Comparison of ENCODE assay signal across 7 cellular contexts in genomic region chr4:164100741-164101365, GRCh38.
A peak's percentile ranks its signal among the peaks of the same experiment; 100 is the strongest.
DNase-seq lines count a peak whose midpoint lies in the region; ATAC-seq and TF ChIP-seq lines count a peak whose summit lies in the region.
"Not testable (repeated sequence)": the region's sequence is repeated elsewhere in the genome, so short reads cannot be mapped to it uniquely, and the experiment has no call there.

No MANE protein-coding gene starts in this region.

- not testable (repeated sequence) for H2AK5ac ChIP-seq in mesenchymal stem cell (ENCODE audit: low read length, severe bottlenecking)

- not testable (repeated sequence) for H3K36me3 ChIP-seq in GM23338 (ENCODE audit: insufficient read depth); endodermal cell (ENCODE audit: control insufficient read depth, insufficient read depth, low read length); mesenchymal stem cell (ENCODE audit: control insufficient read depth in 1 of 2, insufficient read depth in 2 of 2, low read depth in 1 of 2, low read length in 2 of 2)

- H3K4me1 ChIP-seq in GM23338 (ENCODE audit: insufficient read depth); endodermal cell (ENCODE audit: control insufficient read depth, insufficient read depth, low read length); mesenchymal stem cell (ENCODE audit: control insufficient read depth, insufficient read depth, low read depth, low read length): not testable (repeated sequence)

- CTCF ChIA-PET in WTC11 (lab: Charles Lee) = not testable (repeated sequence)

- not testable (repeated sequence) for H3F3A ChIP-seq in GM23338 (replicated peaks; ENCODE audit: low read depth)

- not testable (repeated sequence) for H4K91ac ChIP-seq in mesenchymal stem cell (ENCODE audit: low read length)

- not testable (repeated sequence) for H3K4ac ChIP-seq in mesenchymal stem cell (ENCODE audit: low read depth in 1 of 2, low read length in 2 of 2)

- TF ChIP-seq CTCF in GM23338 (conservative IDR thresholded peaks at IDR 0.05; ENCODE audit: low read depth in 2 of 2); WTC11 (IDR thresholded peaks at IDR 0.05); endodermal cell (conservative IDR thresholded peaks at IDR 0.05): not testable (repeated sequence)

- H3K27ac ChIP-seq in GM23338 (ENCODE audit: low read depth); endodermal cell (ENCODE audit: low read depth, low read length); mesenchymal stem cell (ENCODE audit: low read length, poor library complexity, severe bottlenecking): not testable (repeated sequence)

- H3K27me3 Mint-ChIP-seq in GM23338 (ENCODE audit: insufficient read depth, low read depth, poor library complexity); WTC11 (ENCODE audit: low read depth); endodermal cell (ENCODE audit: insufficient read depth): not testable (repeated sequence)

- H3K9me2 ChIP-seq in GM23338 (ENCODE audit: insufficient read depth) = not testable (repeated sequence)

- peak; percentile 31 for DNase-seq in ELF-1 (ENCODE audit: low read depth, low spot score)
- DNase-seq in GM23338 (ENCODE audit: low spot score); mesenchymal stem cell: not testable (repeated sequence)
- peak; percentile 9 for DNase-seq in NCI-H1105 treated with DMSO at 0.1 percent for 48 hours (lab: John Stamatoyannopoulos, UW)
- DNase-seq in NCI-H748 (lab: John Stamatoyannopoulos, UW; ENCODE audit: unreplicated experiment) = peak; percentile 60
- DNase-seq in WTC11 (ENCODE audit: low spot score) = peak; percentile 58
- peak; percentile 33 for DNase-seq in endodermal cell

- H3K9ac ChIP-seq in endodermal cell (ENCODE audit: extremely low read depth, low read length, poor library complexity, severe bottlenecking); mesenchymal stem cell (ENCODE audit: low read length): not testable (repeated sequence)

- not testable (repeated sequence) for H2BK120ac ChIP-seq in mesenchymal stem cell (ENCODE audit: low read depth, low read length)

- not testable (repeated sequence) for H2BK15ac ChIP-seq in mesenchymal stem cell (ENCODE audit: low read depth, poor library complexity, severe bottlenecking)

- H3K4me3 Mint-ChIP-seq in GM23338, endodermal cell: not testable (repeated sequence)
- peak overlapping the region; percentile 15 for H3K4me3 Mint-ChIP-seq in WTC11

- H3K27ac Mint-ChIP-seq in GM23338 = not testable (repeated sequence)
- H3K27ac Mint-ChIP-seq in WTC11 (0 out of 2 replicates have a peak overlapping the region, but pooled peaks have one; percentile 41), endodermal cell (peak overlapping the region; percentile 58)

- 95% methylated on average over 23 of the region's 23 CpGs; no CpG with 5 or more reads in 1 of the 2 experiments for WGBS in endodermal cell (ENCODE audit: insufficient coverage in 1 of 2, insufficient read length in 1 of 2), 2 experiments
- 92% methylated on average over 22 of the region's 23 CpGs for WGBS in mesenchymal stem cell

- not testable (repeated sequence) for H3K36me3 Mint-ChIP-seq in GM23338 (ENCODE audit: low read depth); WTC11; endodermal cell (ENCODE audit: low read depth)

- not testable (repeated sequence) for H3K79me1 ChIP-seq in mesenchymal stem cell (replicated peaks; ENCODE audit: low read length, poor library complexity, severe bottlenecking)

- H2BK12ac ChIP-seq in mesenchymal stem cell (ENCODE audit: low read length in 2 of 2) = not testable (repeated sequence)

- H3K23ac ChIP-seq in mesenchymal stem cell (ENCODE audit: low read length in 2 of 2) = not testable (repeated sequence)

- H2AFZ ChIP-seq in GM23338 (peak overlapping the region; percentile 84; the same call in 1 of the 2 replicates), mesenchymal stem cell (ENCODE audit: low read depth, low read length) (peak overlapping the region; percentile 4)

- H3K9me3 ChIP-seq in endodermal cell (ENCODE audit: control insufficient read depth, low read length); mesenchymal stem cell (ENCODE audit: control insufficient read depth, low read length): not testable (repeated sequence)

- POLR2A ChIA-PET in WTC11 (lab: Charles Lee) = not testable (repeated sequence)

- H4K8ac ChIP-seq in mesenchymal stem cell (ENCODE audit: low read length) = not testable (repeated sequence)

- H3K27me3 ChIP-seq in GM23338 (ENCODE audit: insufficient read depth); endodermal cell (ENCODE audit: control insufficient read depth, insufficient read depth, low read length, poor library complexity, severe bottlenecking); mesenchymal stem cell (ENCODE audit: control insufficient read depth in 1 of 2, insufficient read depth in 1 of 2, low read length in 2 of 2): not testable (repeated sequence)

- H3K4me1 Mint-ChIP-seq in GM23338, endodermal cell: not testable (repeated sequence)
- peaks cover 16% of the 10 kb centered on the region for H3K4me1 Mint-ChIP-seq in WTC11

- not testable (repeated sequence) for H2BK5ac ChIP-seq in mesenchymal stem cell (ENCODE audit: low read depth, low read length, poor library complexity, severe bottlenecking)

- H3K4me2 ChIP-seq in GM23338; mesenchymal stem cell (ENCODE audit: low read length, poor library complexity, severe bottlenecking): not testable (repeated sequence)

- ATAC-seq in GM23338, WTC11: not testable (repeated sequence)

- H4K20me1 ChIP-seq in GM23338 (replicated peaks; ENCODE audit: insufficient read depth) = not testable (repeated sequence)

- H3K4me3 ChIP-seq in GM23338; endodermal cell (ENCODE audit: low read length); mesenchymal stem cell (ENCODE audit: insufficient read depth in 1 of 2, low read depth in 1 of 2, low read length in 2 of 2): not testable (repeated sequence)

- not testable (repeated sequence) for H3K14ac ChIP-seq in mesenchymal stem cell (ENCODE audit: low read length in 2 of 2)

- not testable (repeated sequence) for H3K18ac ChIP-seq in mesenchymal stem cell (ENCODE audit: low read depth in 1 of 2, low read length in 2 of 2)

- H3K9me3 Mint-ChIP-seq in GM23338, endodermal cell: not testable (repeated sequence)
- peaks cover 14% of the 10 kb centered on the region for H3K9me3 Mint-ChIP-seq in WTC11

- not testable (repeated sequence) for H3K79me2 ChIP-seq in GM23338 (replicated peaks; ENCODE audit: insufficient read depth)
